8 cellular contexts compared by ENCODE assay signal in genomic region chr4:1201851-1202525, GRCh38. TPM values are rescaled to one million over a fixed set of nuclear protein-coding genes. Genes with fewer than 3 reads are reported as not detected.
DNase-seq lines count a peak whose midpoint lies in the region; ATAC-seq and TF ChIP-seq lines count a peak whose summit lies in the region.

No MANE protein-coding gene starts in this region.

- H3K4me1 ChIP-seq in heart left ventricle (peaks cover 0 to 48% (median 10%) of the 10 kb centered on the region in 12 donors), BE2C (no peaks in the 10 kb centered on the region)

- peak overlapping the region; percentile 39 to 86 (median 64) for H3K27ac ChIP-seq in heart left ventricle

- no peak for TF ChIP-seq POLR2A in heart left ventricle (IDR thresholded peaks at IDR 0.05)

- no peak for TF ChIP-seq CTCF in heart left ventricle (IDR thresholded peaks at IDR 0.05)
- TF ChIP-seq CTCF in BE2C (IDR thresholded peaks at IDR 0.05; ENCODE audit: low read depth, low read length): no peak

- intact Hi-C loops in heart left ventricle (cut with DNase I): no loop called here

- DNase-seq in Kasumi-1 (lab: John Stamatoyannopoulos, UW): peak; percentile 81
- peak; percentile 73 for DNase-seq in activated T-cell treated with anti-CD3 and anti-CD28 coated beads for 48 hours (ENCODE audit: low read depth)
- DNase-seq in heart left ventricle: peak in 4 of 5 donors; percentile 44 to 82 (median 64)
- DNase-seq in stimulated activated CD4-positive, alpha-beta T cell treated with anti-CD3 and anti-CD28 coated beads, Interleukin-15, amount 100 ng/mL, for 48 hours (ENCODE audit: low read depth in 2 of 2): peak; percentile 76 to 77
- no peak for DNase-seq in NCI-H524 treated with DMSO at 0.1 percent for 48 hours (lab: John Stamatoyannopoulos, UW)
- DNase-seq in hepatic stellate cell (ENCODE audit: low spot score): no peak
- no peak for DNase-seq in BE2C

- ATAC-seq in GM19025 (IDR thresholded peaks at IDR 0.05; ENCODE audit: low read depth, unreplicated experiment) (peak; percentile 26), heart left ventricle (peak; percentile 51 to 66 (median 58))

- peak overlapping the region in 3 of 12 donors; percentile 34 to 49 (median 42) for H3K4me3 ChIP-seq in heart left ventricle
- no peak overlapping the region for H3K4me3 ChIP-seq in BE2C (ENCODE audit: low read depth, low read length)

- WGBS in heart left ventricle, 4 donors: 72 to 81% (median 73%) methylated on average over 21 to 26 of the region's 26 CpGs

- H3K9me3 ChIP-seq in heart left ventricle: no peaks in the 10 kb centered on the region
- H3K9me3 ChIP-seq in BE2C: no peaks in the 10 kb centered on the region

- no peaks in the 10 kb centered on the region for H3K36me3 ChIP-seq in heart left ventricle
- no peaks in the 10 kb centered on the region for H3K36me3 ChIP-seq in BE2C

- H3K27me3 ChIP-seq in heart left ventricle (no peaks in the 10 kb centered on the region), BE2C (no peaks in the 10 kb centered on the region)

RNA-seq across cellular contexts. Expression of gene SPON2, which starts 29.6 kb away (rescaled TPM):
- total RNA-seq in heart left ventricle: 10 to 100 TPM in 7 of 9 donors, 1 to 10 TPM in 2; 8.8 to 36.3 (median 13.7) TPM
- 10 to 100 TPM in 1 of 2 donors, 1 to 10 TPM in 1; 7.8 to 31.2 TPM for polyA plus RNA-seq in heart left ventricle
- not detected for polyA plus RNA-seq in BE2C (2012; ENCODE audit: insufficient read depth, insufficient read length, low read depth)

RNA-seq across cellular contexts. Expression of gene CTBP1, which starts 46.9 kb away (rescaled TPM):
- 100 to 1,000 TPM; 105 to 165 (median 128) TPM for total RNA-seq in heart left ventricle
- polyA plus RNA-seq in heart left ventricle: 100 to 1,000 TPM in 1 of 2 donors, 10 to 100 TPM in 1; 92.0 to 148 TPM
- 352 TPM for polyA plus RNA-seq in BE2C (2012; ENCODE audit: insufficient read depth, insufficient read length, low read depth)

Comparison
In these comparisons a context has a peak if more than half of its experiments do, and no peak if none do; other contexts are left out.
1. DNase-seq: peak in Kasumi-1 (2 of 2), activated T-cell treated with anti-CD3 and anti-CD28 coated beads for 48 hours (single experiment), heart left ventricle (4 of 5) and stimulated activated CD4-positive, alpha-beta T cell treated with anti-CD3 and anti-CD28 coated beads, Interleukin-15, amount 100 ng/mL, for 48 hours (2 of 2); none in NCI-H524 treated with DMSO at 0.1 percent for 48 hours (single experiment), hepatic stellate cell (single experiment) and BE2C (single experiment).